In the genomic region with DNA sequence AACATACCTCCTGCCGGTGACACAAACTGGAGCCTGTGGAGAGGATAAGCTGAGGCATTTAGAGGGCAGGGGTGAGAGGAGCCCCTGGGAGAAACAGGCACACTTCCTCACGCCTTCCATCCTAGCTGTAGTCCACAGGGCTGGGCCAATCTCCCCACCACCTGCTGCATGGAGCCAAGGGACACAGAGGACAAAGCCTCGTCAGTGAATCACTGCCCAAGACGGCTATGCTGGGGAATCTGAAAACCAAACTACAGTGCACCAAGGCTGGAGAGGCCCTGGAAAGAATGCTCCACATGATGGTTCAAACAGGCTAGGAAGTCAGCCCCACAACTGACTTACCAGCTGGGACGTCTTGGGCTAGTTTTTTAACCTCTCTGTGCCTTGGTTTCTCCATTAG, we compare ENCODE assay signal across 1 cellular context.
TF ChIP-seq lines count a peak whose summit lies in the region.

No MANE protein-coding gene starts in this region.

TF ChIP-seq in IMR-90, 13 proteins besides CTCF, POLR2A, EP300 and RAD21:
- TF ChIP-seq RCOR1 (IDR thresholded peaks at IDR 0.05; ENCODE audit: insufficient replicate concordance, low read length) (no peak), NFE2L2 (IDR thresholded peaks at IDR 0.05; ENCODE audit: low read depth, low read length) (no peak), MAFK (IDR thresholded peaks at IDR 0.05; ENCODE audit: low read depth, low read length) (no peak), SMC3 (IDR thresholded peaks at IDR 0.05; ENCODE audit: low read depth, low read length) (no peak), CEBPB (IDR thresholded peaks at IDR 0.05; ENCODE audit: low read depth, low read length) (no peak), FOS (IDR thresholded peaks at IDR 0.05; ENCODE audit: low read depth, low read length) (no peak), BHLHE40 (IDR thresholded peaks at IDR 0.05; ENCODE audit: low read depth, low read length) (no peak)
- TF ChIP-seq, protein P1, sequence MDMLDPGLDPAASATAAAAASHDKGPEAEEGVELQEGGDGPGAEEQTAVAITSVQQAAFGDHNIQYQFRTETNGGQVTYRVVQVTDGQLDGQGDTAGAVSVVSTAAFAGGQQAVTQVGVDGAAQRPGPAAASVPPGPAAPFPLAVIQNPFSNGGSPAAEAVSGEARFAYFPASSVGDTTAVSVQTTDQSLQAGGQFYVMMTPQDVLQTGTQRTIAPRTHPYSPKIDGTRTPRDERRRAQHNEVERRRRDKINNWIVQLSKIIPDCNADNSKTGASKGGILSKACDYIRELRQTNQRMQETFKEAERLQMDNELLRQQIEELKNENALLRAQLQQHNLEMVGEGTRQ (IDR thresholded peaks at IDR 0.05; ENCODE audit: low read depth, low read length) = no peak
